ENCODE assay signal across 22 cellular contexts in genomic region chr7:17026269-17026668, GRCh38.
DNase-seq lines count a peak whose midpoint lies in the region; ATAC-seq and TF ChIP-seq lines count a peak whose summit lies in the region.
"Had no signal": no experiment of that assay in that cellular context is flagged by ENCODE, and none has a peak within 500 bp of the region (broad histone marks: within the 10 kb centered on the region; RNA-seq: fewer than 3 reads in every experiment).

No MANE protein-coding gene starts in this region.

- no peak overlapping the region for H2AFZ ChIP-seq in DND-41 (ENCODE audit: low read depth, low read length)

- H3K79me2 ChIP-seq in DND-41 (ENCODE audit: insufficient read depth, low read length) = no peaks in the 10 kb centered on the region

- H3K36me3 Mint-ChIP-seq in T-helper 17 cell (ENCODE audit: low read depth) = no peaks in the 10 kb centered on the region
- H3K36me3 Mint-ChIP-seq: CD8-positive, alpha-beta T cell had no signal

- TF ChIP-seq CTCF in DND-41 (IDR thresholded peaks at IDR 0.05; ENCODE audit: borderline replicate concordance, extremely low read depth, low read length, poor library complexity, severe bottlenecking) (no peak), lower lobe of right lung (IDR thresholded peaks at IDR 0.05) (no peak)

- 92% methylated on average over 3 of the region's 3 CpGs for WGBS in right cardiac atrium

- H3K27me3 Mint-ChIP-seq in T-helper 17 cell = no peaks in the 10 kb centered on the region
- H3K27me3 Mint-ChIP-seq: B cell; CD4-positive, alpha-beta T cell had no signal

- ATAC-seq in Right ventricle myocardium inferior = no peak
- no peak for ATAC-seq in right cardiac atrium
- ATAC-seq in DND-41 (ENCODE audit: insufficient read depth, low read depth) = 0 out of 3 replicates have a peak, but pooled peaks have one; percentile 27
- ATAC-seq in T-helper 17 cell = no peak
- peak in 1 of 2 donors; percentile 58 for ATAC-seq in lower lobe of right lung
- ATAC-seq: CD8-positive, alpha-beta T cell; GM12878 had no signal

- intact Hi-C loops in Right ventricle myocardium inferior (cut with DNase I) (no loop called here), right cardiac atrium (cut with DNase I) (no loop called here), lower lobe of right lung (cut with DNase I) (no loop called here)

- no peak overlapping the region for H3K4me2 ChIP-seq in DND-41 (ENCODE audit: insufficient read depth, low read length)

- H3K4me3 Mint-ChIP-seq in T-helper 17 cell = no peak overlapping the region
- H3K4me3 Mint-ChIP-seq: B cell; CD4-positive, alpha-beta T cell; CD8-positive, alpha-beta T cell had no signal

- H3K9me3 ChIP-seq in right cardiac atrium (ENCODE audit: control insufficient read depth, low read length) (no peaks in the 10 kb centered on the region), DND-41 (ENCODE audit: insufficient read depth, low read length, severe bottlenecking) (no peaks in the 10 kb centered on the region), T-helper 17 cell (ENCODE audit: control insufficient read depth, low read length, poor library complexity, severe bottlenecking) (no peaks in the 10 kb centered on the region), lower lobe of right lung (no peaks in the 10 kb centered on the region)
- H3K9me3 ChIP-seq: Caco-2 had no signal

- in situ Hi-C loops in KBM-7 (cut with MboI; ENCODE audit: low pct_unique_long_range_greater_than_20kb, low sequenced_read_pairs) = no loop called here

- peaks cover 24% of the 10 kb centered on the region for H3K4me1 Mint-ChIP-seq in T-helper 17 cell

- H4K20me1 ChIP-seq in DND-41 (ENCODE audit: insufficient read depth, low read length) = no peaks in the 10 kb centered on the region
- H4K20me1 ChIP-seq: BLaER1 treated with 17β-estradiol and CSF1 and Interleukin-3, amounts not matched to agents 10 nM and 100 nM had no signal

- H3K4me1 ChIP-seq in right cardiac atrium (ENCODE audit: control insufficient read depth, insufficient read depth, low read length) (no peaks in the 10 kb centered on the region), DND-41 (ENCODE audit: insufficient read depth, low read length) (peaks cover 17% of the 10 kb centered on the region), lower lobe of right lung (peaks cover 25% of the 10 kb centered on the region)

- H3K27me3 ChIP-seq in right cardiac atrium (ENCODE audit: control insufficient read depth, insufficient read depth) (no peaks in the 10 kb centered on the region), DND-41 (ENCODE audit: insufficient read depth, low read length, poor library complexity) (no peaks in the 10 kb centered on the region), lower lobe of right lung (ENCODE audit: low read depth) (no peaks in the 10 kb centered on the region)
- H3K27me3 ChIP-seq: BLaER1 treated with 17β-estradiol and CSF1 and Interleukin-3, amounts not matched to agents 10 nM and 100 nM had no signal

- H3K36me3 ChIP-seq in DND-41 (ENCODE audit: insufficient read depth, low read length) = no peaks in the 10 kb centered on the region
- no peaks in the 10 kb centered on the region for H3K36me3 ChIP-seq in lower lobe of right lung

- no peak overlapping the region for H3K4me3 ChIP-seq in right cardiac atrium (ENCODE audit: low read length)
- H3K4me3 ChIP-seq in DND-41 (ENCODE audit: low read depth in 1 of 2, low read length in 2 of 2) = no peak overlapping the region
- H3K4me3 ChIP-seq in lower lobe of right lung = no peak overlapping the region
- H3K4me3 ChIP-seq: BLaER1 treated with 17β-estradiol and CSF1 and Interleukin-3, amounts not matched to agents 10 nM and 100 nM; GM12878 had no signal

- H3K27ac Mint-ChIP-seq in T-helper 17 cell = peak overlapping the region; percentile 51
- H3K27ac Mint-ChIP-seq: B cell; CD4-positive, alpha-beta T cell; CD8-positive, alpha-beta T cell had no signal

- DNase-seq in Right ventricle myocardium inferior (ENCODE audit: missing footprints) = peak; percentile 46
- DNase-seq in right cardiac atrium = no peak
- DNase-seq in DND-41 = no peak
- DNase-seq in T-helper 17 cell = no peak
- DNase-seq in lower lobe of right lung = peak; percentile 55
- no peak for DNase-seq in AG08396 (ENCODE audit: low spot score)
- no peak for DNase-seq in SKM-1 treated with dmso at 0.1 percent for 144 hours (lab: John Stamatoyannopoulos, UW; ENCODE audit: unreplicated experiment)
- DNase-seq in KBM-7 = no peak
- DNase-seq: 8988T; ACHN; AML-193; Caco-2; Calu3; CD4-positive, alpha-beta T cell; CD8-positive, alpha-beta T cell; DMS79 treated with DMSO at 0.1 percent for 48 hours; EL; GDM1 had no signal

- H3K27ac ChIP-seq in right cardiac atrium (ENCODE audit: low read length) = no peak overlapping the region
- no peak overlapping the region for H3K27ac ChIP-seq in DND-41 (ENCODE audit: low read length)
- H3K27ac ChIP-seq in lower lobe of right lung = no peak overlapping the region
- H3K27ac ChIP-seq: BLaER1 treated with 17β-estradiol and CSF1 and Interleukin-3, amounts not matched to agents 10 nM and 100 nM; C4-2B had no signal

- H3K9ac ChIP-seq in DND-41 (ENCODE audit: low read depth, low read length) = no peak overlapping the region
- H3K9ac ChIP-seq: BLaER1 treated with 17β-estradiol and CSF1 and Interleukin-3, amounts not matched to agents 10 nM and 100 nM had no signal

Comparison
In these comparisons a context has a peak if more than half of its experiments do, and no peak if none do; other contexts are left out.
1. DNase-seq: peak in Right ventricle myocardium inferior (single experiment) and lower lobe of right lung (single experiment); none in right cardiac atrium (0 of 3), DND-41 (single experiment), T-helper 17 cell (0 of 3), AG08396 (single experiment), SKM-1 treated with dmso at 0.1 percent for 144 hours (single experiment) and KBM-7 (single experiment).